Comparison of ENCODE assay signal across 19 cellular contexts in genomic region chr1:168506204-168506819, GRCh38. TPM values are rescaled to one million over a fixed set of nuclear protein-coding genes. Genes with fewer than 3 reads are reported as not detected.
DNase-seq lines count a peak whose midpoint lies in the region; ATAC-seq and TF ChIP-seq lines count a peak whose summit lies in the region.
"Had no signal": no experiment of that assay in that cellular context is flagged by ENCODE, and none has a peak within 500 bp of the region (broad histone marks: within the 10 kb centered on the region; RNA-seq: fewer than 3 reads in every experiment).

No MANE protein-coding gene starts in this region.

- no peaks in the 10 kb centered on the region for H3K9me2 ChIP-seq in PC-9 (ENCODE audit: insufficient read depth)

- intact Hi-C loops in PC-9 (cut with micrococcal nuclease; ENCODE audit: unreplicated experiment), result no loop called here

- H3K9me3 ChIP-seq in PC-9 (ENCODE audit: insufficient read depth, low read depth), result no peaks in the 10 kb centered on the region
- H3K9me3 ChIP-seq: colonic mucosa, Peyer's patch had no signal

- no peaks in the 10 kb centered on the region for H3K36me3 Mint-ChIP-seq in activated T-helper 17 cell treated with anti-CD3 and anti-CD28 coated beads, Interleukin-2, amount 50 U/mL, for 72 hours (ENCODE audit: low read depth)
- H3K36me3 Mint-ChIP-seq in immature natural killer cell, result no peaks in the 10 kb centered on the region
- H3K36me3 Mint-ChIP-seq: activated naive CD4-positive, alpha-beta T cell treated with anti-CD3 and anti-CD28 coated beads, Interleukin-2, amount 50 U/mL, for 72 hours had no signal

- no TSS peak for BruUV-seq in PC-9 (replicated peaks; lab: Mats Ljungman, UMichigan)

- no peaks in the 10 kb centered on the region for H4K20me1 ChIP-seq in PC-9 (ENCODE audit: insufficient read depth)

- H3K79me2 ChIP-seq in PC-9 (ENCODE audit: low read depth), result no peaks in the 10 kb centered on the region

- H3F3A ChIP-seq in PC-9 (ENCODE audit: insufficient read depth, low read depth), result no peaks in the 10 kb centered on the region

- H3K4me3 Mint-ChIP-seq in activated T-helper 17 cell treated with anti-CD3 and anti-CD28 coated beads, Interleukin-2, amount 50 U/mL, for 72 hours, result no peak overlapping the region
- no peak overlapping the region for H3K4me3 Mint-ChIP-seq in immature natural killer cell

- peaks cover 9% of the 10 kb centered on the region; the same call in 1 of the 2 replicates for H3K4me1 ChIP-seq in PC-9 (replicated peaks; ENCODE audit: insufficient read depth)
- H3K4me1 ChIP-seq: colonic mucosa, Peyer's patch had no signal

- POLR2A ChIA-PET in PC-9 (lab: Charles Lee; ENCODE audit: unreplicated experiment), result no interaction called here

- in situ Hi-C loops in ACHN (cut with HindIII; ENCODE audit: low pct_ligation_motif_present, low pct_unique_long_range_greater_than_20kb, low sequenced_read_pairs), result no loop called here

- H3K36me3 ChIP-seq in PC-9 (ENCODE audit: low read depth), result no peaks in the 10 kb centered on the region
- H3K36me3 ChIP-seq: colonic mucosa, Peyer's patch had no signal

- H3K27me3 ChIP-seq in PC-9 (ENCODE audit: insufficient read depth, low read depth), result no peaks in the 10 kb centered on the region
- H3K27me3 ChIP-seq: colonic mucosa, Peyer's patch had no signal

- H3K4me1 Mint-ChIP-seq in activated T-helper 17 cell treated with anti-CD3 and anti-CD28 coated beads, Interleukin-2, amount 50 U/mL, for 72 hours, result peaks cover 14% of the 10 kb centered on the region
- H3K4me1 Mint-ChIP-seq in immature natural killer cell, result peaks cover 67 to 84% of the 10 kb centered on the region in 2 donors

- CTCF ChIA-PET in PC-9 (lab: Charles Lee), result no interaction called here

- TF ChIP-seq CTCF in foreskin fibroblast (IDR thresholded peaks at IDR 0.05; ENCODE audit: low read depth, low read length) (no peak), PC-9 (conservative IDR thresholded peaks at IDR 0.05) (no peak)

- H3K9me3 Mint-ChIP-seq in activated T-helper 17 cell treated with anti-CD3 and anti-CD28 coated beads, Interleukin-2, amount 50 U/mL, for 72 hours, result no peaks in the 10 kb centered on the region
- no peaks in the 10 kb centered on the region for H3K9me3 Mint-ChIP-seq in immature natural killer cell

- H3K4me2 ChIP-seq in PC-9, result no peak overlapping the region

- H3K4me3 ChIP-seq in foreskin fibroblast (ENCODE audit: low read depth in 1 of 2, low read length in 2 of 2), result no peak overlapping the region
- H3K4me3 ChIP-seq in PC-9, result no peak overlapping the region
- H3K4me3 ChIP-seq: colonic mucosa, Peyer's patch had no signal

- peak overlapping the region; percentile 46 for H3K27ac Mint-ChIP-seq in activated T-helper 17 cell treated with anti-CD3 and anti-CD28 coated beads, Interleukin-2, amount 50 U/mL, for 72 hours
- peak overlapping the region in 1 of 6 donors; percentile 65 for H3K27ac Mint-ChIP-seq in immature natural killer cell
- H3K27ac Mint-ChIP-seq: activated naive CD4-positive, alpha-beta T cell treated with anti-CD3 and anti-CD28 coated beads, Interleukin-2, amount 50 U/mL, for 72 hours had no signal

- no peak overlapping the region for H2AFZ ChIP-seq in PC-9

- DNase-seq in ACHN (peak; percentile 15), HCEC 1CT (peak; percentile 85), foreskin fibroblast (peak; percentile 80 to 89), immature natural killer cell (no peak), PC-9 (no peak)
- DNase-seq: colonic mucosa; left cardiac atrium; NCI-H1417; Peyer's patch; retina; stimulated activated CD4-positive, alpha-beta T cell treated with anti-CD3 and anti-CD28 coated beads, Interleukin-4, amount 100 ng/mL, for 24 hours; stimulated activated naive CD4-positive, alpha-beta T cell had no signal

- H3K27me3 Mint-ChIP-seq in activated T-helper 17 cell treated with anti-CD3 and anti-CD28 coated beads, Interleukin-2, amount 50 U/mL, for 72 hours, result no peaks in the 10 kb centered on the region
- H3K27me3 Mint-ChIP-seq in immature natural killer cell (ENCODE audit: low read depth in 3 of 3), result peaks cover 0 to 7% (median 0%) of the 10 kb centered on the region in 3 donors

- peak; percentile 69 for ATAC-seq in activated T-helper 17 cell treated with anti-CD3 and anti-CD28 coated beads, Interleukin-2, amount 50 U/mL, for 72 hours (replicated peaks)
- ATAC-seq in HG02852 (IDR thresholded peaks at IDR 0.05; ENCODE audit: unreplicated experiment), result no peak
- ATAC-seq in HG03025 (IDR thresholded peaks at IDR 0.05; ENCODE audit: low FRiP score, unreplicated experiment), result no peak

- H3K27ac ChIP-seq in PC-9, result no peak overlapping the region
- H3K27ac ChIP-seq: colonic mucosa, Peyer's patch had no signal

RNA-seq across cellular contexts. Expression of gene XCL2, which starts 37.5 kb away (rescaled TPM):
- not detected for total RNA-seq in activated T-helper 17 cell treated with anti-CD3 and anti-CD28 coated beads, Interleukin-2, amount 50 U/mL, for 72 hours
- 1,000 to 10,000 TPM in 1 of 3 donors, 100 to 1,000 TPM in 2; 537 to 1,283 (median 719) TPM for polyA plus RNA-seq in immature natural killer cell
- total RNA-seq in PC-9 (2021), result not detected in 2 replicates
- total RNA-seq: colonic mucosa, H4, myocyte, NCI-H460 had no signal

Comparison
In these comparisons a context has a peak if more than half of its experiments do, and no peak if none do; other contexts are left out.
1. DNase-seq: peak in ACHN (single experiment), HCEC 1CT (single experiment) and foreskin fibroblast (2 of 2); none in immature natural killer cell (0 of 3) and PC-9 (0 of 2).